8 cellular contexts compared by ENCODE assay signal in genomic region chr17:80981062-80981902, GRCh38. TPM values are rescaled to one million over a fixed set of nuclear protein-coding genes. Genes with fewer than 3 reads are reported as not detected.
A peak's percentile ranks its signal among the peaks of the same experiment; 100 is the strongest.
DNase-seq lines count a peak whose midpoint lies in the region; ATAC-seq, FAIRE-seq and TF ChIP-seq lines count a peak whose summit lies in the region.

No MANE protein-coding gene starts in this region.

- CTCF ChIA-PET in A673 (lab: Charles Lee): interaction anchor here (0.6 to 1.7 kb wide), 2 partner anchors 496 to 554 kb away, joined by 3 to 7 read pairs; no protein-coding TSS in a partner anchor

- no peaks in the 10 kb centered on the region for H3K36me3 Mint-ChIP-seq in activated CD4-positive, alpha-beta T cell treated with anti-CD3 and anti-CD28 coated beads, Interleukin-2, amount 10 ng/mL, durations not matched to agents 24 days and 14 days (ENCODE audit: low read depth)

- no peak for DNase-seq in A673 (ENCODE audit: low spot score)
- peak; percentile 63 for DNase-seq in GM19238 (ENCODE audit: insufficient read length, low spot score)
- peak; percentile 84 for DNase-seq in activated CD4-positive, alpha-beta T cell treated with anti-CD3 and anti-CD28 coated beads, Interleukin-2, amount 10 ng/mL, durations not matched to agents 24 days and 14 days
- DNase-seq in erythroblast (lab: John Stamatoyannopoulos, UW): peak; percentile 19 to 49
- DNase-seq in pancreas: peak in 2 of 6 donors; percentile 42 to 77
- DNase-seq in NCI-H748 (lab: John Stamatoyannopoulos, UW; ENCODE audit: unreplicated experiment): no peak
- DNase-seq in GF-D8 (lab: John Stamatoyannopoulos, UW): no peak

- TF ChIP-seq CTCF in A673 (conservative IDR thresholded peaks at IDR 0.05; ENCODE audit: low read depth, low read length): peak; percentile 65
- peak; percentile 52 to 74 (median 61) for TF ChIP-seq CTCF in pancreas (IDR thresholded peaks at IDR 0.05)

- no peak for TF ChIP-seq POLR2A in erythroblast (IDR thresholded peaks at IDR 0.05; ENCODE audit: low read length)

- 5 to 21% methylated on average over 17 to 65 of the region's 65 CpGs for WGBS in pancreas, 2 donors

- H3K9me3 ChIP-seq in A673 (ENCODE audit: low read depth, low read length, poor library complexity, severe bottlenecking) (no peaks in the 10 kb centered on the region), pancreas (no peaks in the 10 kb centered on the region)

- BruUV-seq in A673 (replicated peaks; lab: Mats Ljungman, UMichigan): no TSS peak

- no peak overlapping the region for H3K27ac ChIP-seq in A673 (ENCODE audit: low read depth, low read length, poor library complexity, severe bottlenecking)
- H3K27ac ChIP-seq in pancreas: no peak overlapping the region

- FAIRE-seq in pancreas (lab: Jason Lieb, UNC): no peak

- peak overlapping the region; percentile 54 for H3K27ac Mint-ChIP-seq in activated CD4-positive, alpha-beta T cell treated with anti-CD3 and anti-CD28 coated beads, Interleukin-2, amount 10 ng/mL, durations not matched to agents 24 days and 14 days

- peak overlapping the region; percentile 38 for H3K4me3 Mint-ChIP-seq in activated CD4-positive, alpha-beta T cell treated with anti-CD3 and anti-CD28 coated beads, Interleukin-2, amount 10 ng/mL, durations not matched to agents 24 days and 14 days

- intact Hi-C loops in A673 (cut with micrococcal nuclease; ENCODE audit: unreplicated experiment) (loop anchor here (1.0 to 5.0 kb wide), 2 partner anchors 114 to 554 kb away; no protein-coding TSS in a partner anchor), pancreas (cut with DNase I) (loop anchor here in 1 of 3 donors (5.0 kb wide), 1 partner anchor 554 kb away; no protein-coding TSS in a partner anchor)
- intact Hi-C loops in activated CD4-positive, alpha-beta T cell treated with anti-CD3 and anti-CD28 coated beads, Interleukin-2, amount 10 ng/mL, durations not matched to agents 24 days and 14 days (cut with micrococcal nuclease): loop anchor here (1.0 kb wide), 1 partner anchor 554 kb away; no protein-coding TSS in a partner anchor

- H3K4me3 ChIP-seq in A673 (ENCODE audit: low read depth, low read length, poor library complexity, severe bottlenecking) (peak overlapping the region; percentile 35), pancreas (no peak overlapping the region)

- H3K27me3 ChIP-seq in A673 (replicated peaks; ENCODE audit: insufficient read depth, low read depth, low read length, poor library complexity) (no peaks in the 10 kb centered on the region), pancreas (no peaks in the 10 kb centered on the region)

- POLR2A ChIA-PET in A673 (lab: Charles Lee; ENCODE audit: low non-redundant PET): no interaction called here

- H3K36me3 ChIP-seq in A673 (ENCODE audit: insufficient read depth, low read length, poor library complexity, severe bottlenecking): no peaks in the 10 kb centered on the region
- no peaks in the 10 kb centered on the region for H3K36me3 ChIP-seq in pancreas

- ATAC-seq in pancreas (peak in 3 of 4 donors; percentile 35 to 63 (median 60)), GM18861 (IDR thresholded peaks at IDR 0.05; ENCODE audit: unreplicated experiment) (no peak)

- H3K27me3 Mint-ChIP-seq in activated CD4-positive, alpha-beta T cell treated with anti-CD3 and anti-CD28 coated beads, Interleukin-2, amount 10 ng/mL, durations not matched to agents 24 days and 14 days: peaks cover 8% of the 10 kb centered on the region

- H3K9me3 Mint-ChIP-seq in activated CD4-positive, alpha-beta T cell treated with anti-CD3 and anti-CD28 coated beads, Interleukin-2, amount 10 ng/mL, durations not matched to agents 24 days and 14 days: peaks cover 5% of the 10 kb centered on the region

- H3K4me1 Mint-ChIP-seq in activated CD4-positive, alpha-beta T cell treated with anti-CD3 and anti-CD28 coated beads, Interleukin-2, amount 10 ng/mL, durations not matched to agents 24 days and 14 days: peaks cover 8% of the 10 kb centered on the region

- H3K4me1 ChIP-seq in A673 (ENCODE audit: insufficient read depth, low read length, poor library complexity, severe bottlenecking) (no peaks in the 10 kb centered on the region), pancreas (peaks cover 0 to 7% (median 0%) of the 10 kb centered on the region in 3 donors)

RNA-seq across cellular contexts. Expression of gene CHMP6, which starts 10.4 kb away (rescaled TPM):
- total RNA-seq in A673 (2021) (18.7 and 21.3 TPM in 2 replicates), pancreas (10 to 100 TPM in 4 of 6 donors, 1 to 10 TPM in 2; 9.5 to 15.1 (median 12.4) TPM)
- 30.8 and 32.8 TPM in 2 replicates for total RNA-seq in activated CD4-positive, alpha-beta T cell treated with anti-CD3 and anti-CD28 coated beads, Interleukin-2, amount 10 ng/mL, durations not matched to agents 24 days and 14 days
- polyA plus RNA-seq in pancreas: 10 to 100 TPM; 22.4 to 30.8 TPM

RNA-seq across cellular contexts. Expression of gene BAIAP2, which starts 53.7 kb away (rescaled TPM):
- 51.6 and 54.9 TPM in 2 replicates for total RNA-seq in A673 (2021)
- 4.4 and 5.5 TPM in 2 replicates for total RNA-seq in activated CD4-positive, alpha-beta T cell treated with anti-CD3 and anti-CD28 coated beads, Interleukin-2, amount 10 ng/mL, durations not matched to agents 24 days and 14 days
- total RNA-seq in pancreas: 10 to 100 TPM in 3 of 6 donors, 1 to 10 TPM in 3; 4.7 to 13.2 (median 8.6) TPM
- 10 to 100 TPM; 11.6 to 16.4 TPM for polyA plus RNA-seq in pancreas

Comparison
In these comparisons a context has a peak if more than half of its experiments do, and no peak if none do; other contexts are left out.
1. DNase-seq: peak in GM19238 (single experiment), activated CD4-positive, alpha-beta T cell treated with anti-CD3 and anti-CD28 coated beads, Interleukin-2, amount 10 ng/mL, durations not matched to agents 24 days and 14 days (single experiment) and erythroblast (2 of 2); none in A673 (single experiment), NCI-H748 (single experiment) and GF-D8 (single experiment).